In genomic region chr16:4525634-4526277, GRCh38 we compare ENCODE assay signal across 26 cellular contexts. TPM values are rescaled to one million over a fixed set of nuclear protein-coding genes. Genes with fewer than 3 reads are reported as not detected.
DNase-seq lines count a peak whose midpoint lies in the region; ATAC-seq and TF ChIP-seq lines count a peak whose summit lies in the region.
"Had no signal": no experiment of that assay in that cellular context is flagged by ENCODE, and none has a peak within 500 bp of the region (broad histone marks: within the 10 kb centered on the region; RNA-seq: fewer than 3 reads in every experiment).

No MANE protein-coding gene starts in this region.

- peaks cover 8% of the 10 kb centered on the region for H3K36me3 Mint-ChIP-seq in activated naive CD8-positive, alpha-beta T cell treated with anti-CD3 and anti-CD28 coated beads, Interleukin-2, amount 50 U/mL, for 24 hours (ENCODE audit: low read depth)

- H3K27ac Mint-ChIP-seq in activated naive CD8-positive, alpha-beta T cell treated with anti-CD3 and anti-CD28 coated beads, Interleukin-2, amount 50 U/mL, for 24 hours = no peak overlapping the region
- H3K27ac Mint-ChIP-seq: activated CD8-positive, alpha-beta T cell treated with anti-CD3 and anti-CD28 coated beads for 36 hours; CD8-positive, alpha-beta T cell; H9 had no signal

- H3K9me3 Mint-ChIP-seq in activated naive CD8-positive, alpha-beta T cell treated with anti-CD3 and anti-CD28 coated beads, Interleukin-2, amount 50 U/mL, for 24 hours = no peaks in the 10 kb centered on the region
- H3K9me3 Mint-ChIP-seq: activated CD8-positive, alpha-beta T cell treated with anti-CD3 and anti-CD28 coated beads for 36 hours; CD8-positive, alpha-beta T cell; H9 had no signal

- intact Hi-C loops in dorsolateral prefrontal cortex (cut with DNase I) = no loop called here
- intact Hi-C loops in transverse colon (cut with DNase I; ENCODE audit: low total_unique reads) = no loop called here

- no peaks in the 10 kb centered on the region for H3K27me3 Mint-ChIP-seq in activated naive CD8-positive, alpha-beta T cell treated with anti-CD3 and anti-CD28 coated beads, Interleukin-2, amount 50 U/mL, for 24 hours
- H3K27me3 Mint-ChIP-seq: activated CD8-positive, alpha-beta T cell treated with anti-CD3 and anti-CD28 coated beads for 36 hours; progenitor cell of endocrine pancreas had no signal

- peak; percentile 33 for DNase-seq in NCI-H2171 treated with DMSO at 0.1 percent for 48 hours (lab: John Stamatoyannopoulos, UW)
- no peak for DNase-seq in NCI-H2171 (lab: John Stamatoyannopoulos, UW)
- DNase-seq in GM23248 = peak; percentile 40
- DNase-seq in dorsolateral prefrontal cortex = no peak
- DNase-seq in transverse colon = no peak
- DNase-seq in activated naive CD8-positive, alpha-beta T cell treated with anti-CD3 and anti-CD28 coated beads, Interleukin-2, amount 50 U/mL, for 24 hours = no peak
- DNase-seq in KG1 (lab: John Stamatoyannopoulos, UW) = no peak
- DNase-seq: activated CD4-positive, CD25-positive, alpha-beta regulatory T cell treated with anti-CD3 and anti-CD28 coated beads, Interleukin-2, amount 50 U/mL, for 72 hours; activated CD8-positive, alpha-beta T cell treated with anti-CD3 and anti-CD28 coated beads for 36 hours; activated effector memory CD4-positive, alpha-beta T cell treated with Interleukin-2 at 50 U/mL for 16 hours; CD8-positive, alpha-beta T cell; H9; KBM-7; left colon; mesenchymal stem cell; MG63; NCI-H1105 treated with DMSO at 0.1 percent for 48 hours; NCI-H1930; NCI-H226; NCI-H774; stimulated activated naive CD4-positive, alpha-beta T cell treated with Interleukin-2 at 50 U/mL for 16 hours had no signal

- H3K36me3 ChIP-seq in GM23248 (ENCODE audit: low read depth) (no peaks in the 10 kb centered on the region), parathyroid adenoma (ENCODE audit: control insufficient read depth, insufficient read depth, low read length) (no peaks in the 10 kb centered on the region), transverse colon (no peaks in the 10 kb centered on the region)
- H3K36me3 ChIP-seq: MG63 had no signal

- TF ChIP-seq CTCF in dorsolateral prefrontal cortex (IDR thresholded peaks at IDR 0.05 in 54 of 56, conservative IDR thresholded peaks at IDR 0.05 in 2 of 56; ENCODE audit: low read depth in 1 of 56, partially characterized antibody in 56 of 56) (no peak), parathyroid adenoma (IDR thresholded peaks at IDR 0.05) (no peak), transverse colon (IDR thresholded peaks at IDR 0.05) (no peak)

- no peak overlapping the region for H3K27ac ChIP-seq in GM23248
- H3K27ac ChIP-seq in dorsolateral prefrontal cortex = peak overlapping the region in 57 of 59 donors; percentile 8 to 95 (median 85)
- H3K27ac ChIP-seq in parathyroid adenoma = no peak overlapping the region
- no peak overlapping the region for H3K27ac ChIP-seq in transverse colon
- H3K27ac ChIP-seq: SK-N-MC had no signal

- peaks cover 48% of the 10 kb centered on the region for H3K4me1 Mint-ChIP-seq in activated naive CD8-positive, alpha-beta T cell treated with anti-CD3 and anti-CD28 coated beads, Interleukin-2, amount 50 U/mL, for 24 hours

- in situ Hi-C loops in GM23248 (cut with MboI) = no loop called here
- in situ Hi-C loops in transverse colon (cut with MboI; ENCODE audit: low pct_ligation_motif_present in 1 of 4, low pct_unique_long_range_greater_than_20kb in 1 of 4, low sequenced_read_pairs in 3 of 4) = no loop called here

- no peaks in the 10 kb centered on the region for H3K9me2 ChIP-seq in GM23248 (ENCODE audit: insufficient read depth)

- no peaks in the 10 kb centered on the region for H3F3A ChIP-seq in GM23248 (ENCODE audit: insufficient read depth)

- no peak overlapping the region for H2AFZ ChIP-seq in GM23248
- peak overlapping the region; percentile 19 for H2AFZ ChIP-seq in parathyroid adenoma

- H3K4me3 Mint-ChIP-seq in activated naive CD8-positive, alpha-beta T cell treated with anti-CD3 and anti-CD28 coated beads, Interleukin-2, amount 50 U/mL, for 24 hours = no peak overlapping the region
- H3K4me3 Mint-ChIP-seq: activated CD8-positive, alpha-beta T cell treated with anti-CD3 and anti-CD28 coated beads for 36 hours; CD8-positive, alpha-beta T cell; H9 had no signal

- H3K27me3 ChIP-seq in GM23248 (replicated peaks; ENCODE audit: insufficient read depth) (no peaks in the 10 kb centered on the region), dorsolateral prefrontal cortex (no peaks in the 10 kb centered on the region), parathyroid adenoma (ENCODE audit: control insufficient read depth, insufficient read depth, low read length) (no peaks in the 10 kb centered on the region), transverse colon (no peaks in the 10 kb centered on the region)
- H3K27me3 ChIP-seq: MG63 had no signal

- WGBS in GM23248 (ENCODE audit: low coverage in 1 of 2, low lambda C conversion rate in 2 of 2, missing lambda C conversion rate in 2 of 2), 2 experiments = 38 to 39% methylated on average over 13 of the region's 13 CpGs
- 83 to 85% methylated on average over 6 to 13 of the region's 13 CpGs for WGBS in transverse colon (ENCODE audit: low coverage in 1 of 2), 2 donors

- H3K4me3 ChIP-seq in GM23248 = no peak overlapping the region
- no peak overlapping the region for H3K4me3 ChIP-seq in dorsolateral prefrontal cortex
- H3K4me3 ChIP-seq in parathyroid adenoma (ENCODE audit: low read depth, low read length) = no peak overlapping the region
- no peak overlapping the region for H3K4me3 ChIP-seq in transverse colon
- H3K4me3 ChIP-seq: MG63, SK-N-MC had no signal

- H3K9ac ChIP-seq in GM23248 (no peak overlapping the region), parathyroid adenoma (no peak overlapping the region)

- TF ChIP-seq EP300 in transverse colon (IDR thresholded peaks at IDR 0.05; ENCODE audit: low read depth) = no peak

- H3K79me2 ChIP-seq in GM23248 (ENCODE audit: insufficient read depth) (peaks cover 8% of the 10 kb centered on the region; the same call in 1 of the 2 replicates), parathyroid adenoma (peaks cover 10% of the 10 kb centered on the region)

- H3K4me1 ChIP-seq in GM23248 (ENCODE audit: insufficient read depth) (no peaks in the 10 kb centered on the region), parathyroid adenoma (peaks cover 12% of the 10 kb centered on the region), transverse colon (peaks cover 5 to 19% (median 8%) of the 10 kb centered on the region in 4 donors)

- TF ChIP-seq POLR2A in transverse colon (IDR thresholded peaks at IDR 0.05) = no peak

- no peaks in the 10 kb centered on the region for H3K9me3 ChIP-seq in GM23248 (ENCODE audit: low read depth)
- H3K9me3 ChIP-seq in parathyroid adenoma (ENCODE audit: control insufficient read depth, low read length) = no peaks in the 10 kb centered on the region
- H3K9me3 ChIP-seq in transverse colon = no peaks in the 10 kb centered on the region
- H3K9me3 ChIP-seq: MG63 had no signal

- no peak overlapping the region for H3K4me2 ChIP-seq in GM23248 (ENCODE audit: unreplicated experiment)
- H3K4me2 ChIP-seq in parathyroid adenoma (ENCODE audit: low read length) = no peak overlapping the region

- ATAC-seq in activated naive CD8-positive, alpha-beta T cell treated with anti-CD3 and anti-CD28 coated beads, Interleukin-2, amount 50 U/mL, for 24 hours = no peak
- ATAC-seq: activated CD8-positive, alpha-beta T cell treated with anti-CD3 and anti-CD28 coated beads for 36 hours; CD8-positive, alpha-beta T cell; left colon had no signal

- no peaks in the 10 kb centered on the region for H4K20me1 ChIP-seq in GM23248 (ENCODE audit: insufficient read depth)

RNA-seq across cellular contexts. Expression of gene CDIP1, which starts 12.8 kb away (rescaled TPM):
- total RNA-seq in GM23248 (2014; rRNA removed; shearing (Covaris generic)) = 14.7 and 20.7 TPM in 2 replicates
- 17.7 and 20.3 TPM in 2 replicates for polyA plus RNA-seq in GM23248 (2016; fragmentation: Nextera tagmentation; extraction: Ambion mirVana)
- total RNA-seq in dorsolateral prefrontal cortex = 100 to 1,000 TPM; 100 to 237 (median 186) TPM
- total RNA-seq in transverse colon = 10 to 100 TPM in 3 of 4 donors, 1 to 10 TPM in 1; 8.8 to 29.5 (median 19.0) TPM

RNA-seq across cellular contexts. Expression of gene C16orf96, which starts 30.4 kb away (rescaled TPM):
- not detected in 2 replicates for total RNA-seq in GM23248 (2014; rRNA removed; shearing (Covaris generic))
- not detected in 2 replicates for polyA plus RNA-seq in GM23248 (2016; fragmentation: Nextera tagmentation; extraction: Ambion mirVana)
- total RNA-seq in dorsolateral prefrontal cortex (1 to 10 TPM in 59 of 120 experiments, under 1 TPM in 61; 0.30 to 2.0 (median 1.00) TPM), transverse colon (not detected)
- total RNA-seq: HT1080, RPMI7951 had no signal

RNA-seq across cellular contexts. Expression of gene HMOX2, which starts 49.6 kb away (rescaled TPM):
- 36.0 and 40.8 TPM in 2 replicates for total RNA-seq in GM23248 (2014; rRNA removed; shearing (Covaris generic))
- polyA plus RNA-seq in GM23248 (2016; fragmentation: Nextera tagmentation; extraction: Ambion mirVana) = 60.2 and 61.5 TPM in 2 replicates
- 100 to 1,000 TPM in 32 of 120 experiments, 10 to 100 TPM in 88; 41.9 to 120 (median 90.5) TPM for total RNA-seq in dorsolateral prefrontal cortex
- 100 to 1,000 TPM in 1 of 4 donors, 10 to 100 TPM in 3; 46.4 to 495 (median 55.7) TPM for total RNA-seq in transverse colon

RNA-seq across cellular contexts. Expression of gene NMRAL1, which starts 51.3 kb away (rescaled TPM):
- 36.2 and 44.2 TPM in 2 replicates for total RNA-seq in GM23248 (2014; rRNA removed; shearing (Covaris generic))
- 37.4 and 37.5 TPM in 2 replicates for polyA plus RNA-seq in GM23248 (2016; fragmentation: Nextera tagmentation; extraction: Ambion mirVana)
- total RNA-seq in dorsolateral prefrontal cortex (10 to 100 TPM; 28.4 to 78.4 (median 55.8) TPM), transverse colon (10 to 100 TPM; 46.0 to 75.9 (median 66.6) TPM)

Comparison
In these comparisons a context has a peak if more than half of its experiments do, and no peak if none do; other contexts are left out.
1. DNase-seq: peak in NCI-H2171 treated with DMSO at 0.1 percent for 48 hours (single experiment) and GM23248 (single experiment); none in NCI-H2171 (single experiment), dorsolateral prefrontal cortex (0 of 10), transverse colon (single experiment), activated naive CD8-positive, alpha-beta T cell treated with anti-CD3 and anti-CD28 coated beads, Interleukin-2, amount 50 U/mL, for 24 hours (single experiment) and KG1 (single experiment).
2. H3K27ac ChIP-seq: peak in dorsolateral prefrontal cortex (57 of 59); none in GM23248 (single experiment), parathyroid adenoma (single experiment) and transverse colon (0 of 4).